Comparison of ENCODE assay signal across 28 cellular contexts in genomic region chr3:190826018-190826417, GRCh38. TPM values are rescaled to one million over a fixed set of nuclear protein-coding genes. Genes with fewer than 3 reads are reported as not detected.
A peak's percentile ranks its signal among the peaks of the same experiment; 100 is the strongest.
DNase-seq lines count a peak whose midpoint lies in the region; ATAC-seq and TF ChIP-seq lines count a peak whose summit lies in the region.
"Had no signal": no experiment of that assay in that cellular context is flagged by ENCODE, and none has a peak within 500 bp of the region (broad histone marks: within the 10 kb centered on the region; RNA-seq: fewer than 3 reads in every experiment).

No MANE protein-coding gene starts in this region.

- no peaks in the 10 kb centered on the region for H3K79me2 ChIP-seq in fibroblast of lung (ENCODE audit: control insufficient read depth, insufficient read depth, low read length)
- H3K79me2 ChIP-seq in neural progenitor cell (ENCODE audit: low read depth), result no peaks in the 10 kb centered on the region

- H3K4me1 ChIP-seq in adipocyte (ENCODE audit: control insufficient read depth, insufficient read depth, low read length) (peaks cover 6% of the 10 kb centered on the region), fibroblast of lung (ENCODE audit: control insufficient read depth, extremely low read depth, insufficient read depth, low read length) (no peaks in the 10 kb centered on the region), neural progenitor cell (peaks cover 10% of the 10 kb centered on the region)
- H3K4me1 ChIP-seq in CD4-positive, alpha-beta memory T cell (ENCODE audit: insufficient read depth, low read length), result no peaks in the 10 kb centered on the region
- H3K4me1 ChIP-seq: BE2C, heart right ventricle, tibial artery had no signal

- no peaks in the 10 kb centered on the region for H3K27me3 Mint-ChIP-seq in neural progenitor cell (ENCODE audit: insufficient read depth, low read depth)
- H3K27me3 Mint-ChIP-seq in CD4-positive, alpha-beta memory T cell, result no peaks in the 10 kb centered on the region

- no peak for TF ChIP-seq CTCF in AG10803 (conservative IDR thresholded peaks at IDR 0.05; ENCODE audit: low read length)
- no peak for TF ChIP-seq CTCF in fibroblast of lung (conservative IDR thresholded peaks at IDR 0.05 in 1 of 2, IDR thresholded peaks at IDR 0.05 in 1 of 2; ENCODE audit: low read depth in 1 of 2, low read length in 2 of 2)
- no peak for TF ChIP-seq CTCF in neural progenitor cell (IDR thresholded peaks at IDR 0.05)

- no peaks in the 10 kb centered on the region for H3K9me3 Mint-ChIP-seq in neural progenitor cell
- peaks cover 0 to 2% (median 0%) of the 10 kb centered on the region in 8 donors for H3K9me3 Mint-ChIP-seq in CD4-positive, alpha-beta memory T cell
- H3K9me3 Mint-ChIP-seq: activated naive CD4-positive, alpha-beta T cell treated with anti-CD3 and anti-CD28 coated beads, Interleukin-2, amount 50 U/mL, for 24 hours; activated T-helper 2 cell treated with anti-CD3 and anti-CD28 coated beads, Interferon-gamma antibody, Interleukin-2, Interleukin-4, amounts not matched to agents 10 μg/mL and 5 μg/mL and 100 μg/mL, durations not matched to agents 14 hours and 24 hours and 36 hours had no signal

- H3K4me3 ChIP-seq in AG10803 (ENCODE audit: low read length) (no peak overlapping the region), adipocyte (ENCODE audit: low read length) (no peak overlapping the region), fibroblast of lung (replicated peaks in 1 of 4; ENCODE audit: control extremely low read depth in 1 of 4, insufficient read depth in 1 of 4, low read depth in 3 of 4, low read length in 4 of 4) (no peak overlapping the region), neural progenitor cell (no peak overlapping the region)
- H3K4me3 ChIP-seq in CD4-positive, alpha-beta memory T cell (ENCODE audit: low read length in 2 of 2), result no peak overlapping the region
- H3K4me3 ChIP-seq: heart right ventricle, tibial artery had no signal

- intact Hi-C loops in CD4-positive, alpha-beta memory T cell (cut with micrococcal nuclease), result no loop called here

- H3K4me2 ChIP-seq in fibroblast of lung (ENCODE audit: extremely low read depth, insufficient read depth, low read length) (no peak overlapping the region), neural progenitor cell (no peak overlapping the region)

- H3K36me3 Mint-ChIP-seq in neural progenitor cell, result no peaks in the 10 kb centered on the region
- no peaks in the 10 kb centered on the region for H3K36me3 Mint-ChIP-seq in CD4-positive, alpha-beta memory T cell
- H3K36me3 Mint-ChIP-seq: activated naive CD4-positive, alpha-beta T cell treated with anti-CD3 and anti-CD28 coated beads, Interleukin-2, amount 50 U/mL, for 24 hours; IgD-negative memory B cell had no signal

- H3K27me3 ChIP-seq in adipocyte (replicated peaks; ENCODE audit: control insufficient read depth, insufficient read depth, low read length) (no peaks in the 10 kb centered on the region), fibroblast of lung (ENCODE audit: control insufficient read depth, insufficient read depth, low read length) (no peaks in the 10 kb centered on the region), neural progenitor cell (no peaks in the 10 kb centered on the region)
- no peaks in the 10 kb centered on the region for H3K27me3 ChIP-seq in CD4-positive, alpha-beta memory T cell (ENCODE audit: insufficient read depth, low read length)
- H3K27me3 ChIP-seq: BE2C, heart right ventricle, tibial artery had no signal

- ATAC-seq in GM21367 (IDR thresholded peaks at IDR 0.05; ENCODE audit: unreplicated experiment) (no peak), HG03039 (IDR thresholded peaks at IDR 0.05; ENCODE audit: unreplicated experiment) (no peak), GM18517 (IDR thresholded peaks at IDR 0.05; ENCODE audit: unreplicated experiment) (no peak)
- ATAC-seq: activated CD4-positive, alpha-beta T cell treated with anti-CD3 and anti-CD28 coated beads for 36 hours; activated CD8-positive, alpha-beta T cell treated with anti-CD3 and anti-CD28 coated beads, Interleukin-2, amount 10 ng/mL, durations not matched to agents 7 days and 5 days; left colon; stimulated activated naive CD8-positive, alpha-beta T cell treated with anti-CD3 and anti-CD28 coated beads, Interleukin-15, Interleukin-2, amounts not matched to agents 100 U/mL and 50 U/mL, for 24 hours had no signal

- H3K27ac Mint-ChIP-seq in neural progenitor cell, result peak overlapping the region; percentile 46
- no peak overlapping the region for H3K27ac Mint-ChIP-seq in CD4-positive, alpha-beta memory T cell
- H3K27ac Mint-ChIP-seq: activated CD4-positive, alpha-beta T cell treated with anti-CD3 and anti-CD28 coated beads for 36 hours; activated CD8-positive, alpha-beta T cell treated with anti-CD3 and anti-CD28 coated beads, Interleukin-2, amount 10 ng/mL, durations not matched to agents 7 days and 5 days; activated naive CD4-positive, alpha-beta T cell treated with anti-CD3 and anti-CD28 coated beads, Interleukin-2, amount 50 U/mL, for 24 hours; activated T-helper 2 cell treated with anti-CD3 and anti-CD28 coated beads, Interferon-gamma antibody, Interleukin-2, Interleukin-4, amounts not matched to agents 10 μg/mL and 5 μg/mL and 100 μg/mL, durations not matched to agents 14 hours and 24 hours and 36 hours; IgD-negative memory B cell had no signal

- H2AFZ ChIP-seq in fibroblast of lung (ENCODE audit: low read length), result no peak overlapping the region
- no peak overlapping the region for H2AFZ ChIP-seq in neural progenitor cell (replicated peaks)

- H4K20me1 ChIP-seq in fibroblast of lung (ENCODE audit: control insufficient read depth, extremely low read depth, insufficient read depth, low read length) (no peaks in the 10 kb centered on the region), neural progenitor cell (ENCODE audit: low read depth) (no peaks in the 10 kb centered on the region)

- H3K27ac ChIP-seq in fibroblast of lung (ENCODE audit: insufficient read depth, low read length) (no peak overlapping the region), neural progenitor cell (no peak overlapping the region)
- H3K27ac ChIP-seq in CD4-positive, alpha-beta memory T cell (ENCODE audit: low read depth, low read length), result no peak overlapping the region
- H3K27ac ChIP-seq: heart right ventricle, tibial artery had no signal

- POLR2A ChIA-PET in CD4-positive, alpha-beta memory T cell (lab: Charles Lee; ENCODE audit: partially characterized antibody), result no interaction called here

- no peak overlapping the region for H3K9ac ChIP-seq in adipocyte (ENCODE audit: low read length)
- no peak overlapping the region for H3K9ac ChIP-seq in fibroblast of lung (ENCODE audit: insufficient read depth, low read length)
- no peak overlapping the region for H3K9ac ChIP-seq in neural progenitor cell

- no peaks in the 10 kb centered on the region for H3F3A ChIP-seq in neural progenitor cell (ENCODE audit: low read depth)

- peaks cover 10% of the 10 kb centered on the region for H3K4me1 Mint-ChIP-seq in neural progenitor cell
- no peaks in the 10 kb centered on the region for H3K4me1 Mint-ChIP-seq in CD4-positive, alpha-beta memory T cell
- H3K4me1 Mint-ChIP-seq: activated CD4-positive, alpha-beta T cell treated with anti-CD3 and anti-CD28 coated beads for 36 hours; activated naive CD4-positive, alpha-beta T cell treated with anti-CD3 and anti-CD28 coated beads, Interleukin-2, amount 50 U/mL, for 24 hours; IgD-negative memory B cell had no signal

- DNase-seq in AG10803 (ENCODE audit: low read depth), result peak; percentile 12
- peak; percentile 67 for DNase-seq in adipocyte (ENCODE audit: low read depth)
- DNase-seq in fibroblast of lung (ENCODE audit: low read depth in 2 of 2), result peak; percentile 51 to 52
- peak; percentile 54 for DNase-seq in neural progenitor cell (ENCODE audit: low spot score)
- no peak for DNase-seq in CD4-positive, alpha-beta memory T cell
- DNase-seq: activated CD4-positive, alpha-beta T cell treated with anti-CD3 and anti-CD28 coated beads for 36 hours; activated CD8-positive, alpha-beta T cell treated with anti-CD3 and anti-CD28 coated beads, Interleukin-2, amount 10 ng/mL, durations not matched to agents 7 days and 5 days; BE2C; foreskin fibroblast; heart right ventricle; left colon; mesenchymal stem cell; NCI-H1417 treated with DMSO at 0.1 percent for 48 hours; NCI-H2081; NCI-H345; NCI-H82; RPMI8226; stimulated activated naive CD8-positive, alpha-beta T cell treated with anti-CD3 and anti-CD28 coated beads, Interleukin-15, Interleukin-2, amounts not matched to agents 100 U/mL and 50 U/mL, for 24 hours; T-helper 2 cell; tibial artery had no signal

- no peak overlapping the region for H3K4me3 Mint-ChIP-seq in neural progenitor cell
- no peak overlapping the region for H3K4me3 Mint-ChIP-seq in CD4-positive, alpha-beta memory T cell
- H3K4me3 Mint-ChIP-seq: activated CD4-positive, alpha-beta T cell treated with anti-CD3 and anti-CD28 coated beads for 36 hours; activated CD8-positive, alpha-beta T cell treated with anti-CD3 and anti-CD28 coated beads, Interleukin-2, amount 10 ng/mL, durations not matched to agents 7 days and 5 days; activated naive CD4-positive, alpha-beta T cell treated with anti-CD3 and anti-CD28 coated beads, Interleukin-2, amount 50 U/mL, for 24 hours; IgD-negative memory B cell had no signal

- H3K36me3 ChIP-seq in adipocyte (ENCODE audit: control insufficient read depth, insufficient read depth, low read length, severe bottlenecking) (no peaks in the 10 kb centered on the region), fibroblast of lung (ENCODE audit: control insufficient read depth, insufficient read depth, low read length) (no peaks in the 10 kb centered on the region), neural progenitor cell (no peaks in the 10 kb centered on the region)
- no peaks in the 10 kb centered on the region for H3K36me3 ChIP-seq in CD4-positive, alpha-beta memory T cell (ENCODE audit: insufficient read depth, low read length)
- H3K36me3 ChIP-seq: BE2C, heart right ventricle, tibial artery had no signal

- CTCF ChIA-PET in CD4-positive, alpha-beta memory T cell (lab: Charles Lee; ENCODE audit: partially characterized antibody), result no interaction called here

- no peaks in the 10 kb centered on the region for H3K9me3 ChIP-seq in adipocyte (ENCODE audit: control insufficient read depth, low read length)
- H3K9me3 ChIP-seq in fibroblast of lung (ENCODE audit: control insufficient read depth, insufficient read depth, low read depth, low read length), result no peaks in the 10 kb centered on the region
- H3K9me3 ChIP-seq in neural progenitor cell (ENCODE audit: low read depth), result no peaks in the 10 kb centered on the region
- H3K9me3 ChIP-seq in CD4-positive, alpha-beta memory T cell (ENCODE audit: control insufficient read depth in 1 of 2, low read length in 2 of 2), result no peaks in the 10 kb centered on the region
- H3K9me3 ChIP-seq: BE2C, heart right ventricle, tibial artery had no signal

RNA-seq across cellular contexts. Expression of gene GMNC, which starts 36.5 kb away (rescaled TPM):
- total RNA-seq in fibroblast of lung (under 0.01 and 0.50 TPM in 2 replicates), neural progenitor cell (ENCODE audit: low replicate concordance) (not detected in 2 replicates)
- polyA plus RNA-seq in fibroblast of lung, result 0.17 and 1.5 TPM in 2 replicates
- 0.05 and 0.65 TPM in 2 replicates for polyA plus RNA-seq in fibroblast of lung (2012)
- not detected in 2 replicates for polyA minus RNA-seq in fibroblast of lung (ENCODE audit: low replicate concordance)
- not detected for total RNA-seq in CD4-positive, alpha-beta memory T cell
- not detected for polyA plus RNA-seq in CD4-positive, alpha-beta memory T cell
- total RNA-seq: activated CD4-positive, alpha-beta T cell treated with anti-CD3 and anti-CD28 coated beads for 36 hours; activated CD8-positive, alpha-beta T cell treated with anti-CD3 and anti-CD28 coated beads, Interleukin-2, amount 10 ng/mL, durations not matched to agents 7 days and 5 days; activated T-helper 2 cell treated with anti-CD3 and anti-CD28 coated beads, Interferon-gamma antibody, Interleukin-2, Interleukin-4, amounts not matched to agents 10 μg/mL and 5 μg/mL and 100 μg/mL, durations not matched to agents 14 hours and 24 hours and 36 hours; endothelial cell of umbilical vein; left colon; posterior vena cava had no signal
- polyA plus RNA-seq: endothelial cell of umbilical vein, IgD-negative memory B cell had no signal

Comparison
In these comparisons a context has a peak if more than half of its experiments do, and no peak if none do; other contexts are left out.
1. DNase-seq: peak in AG10803 (single experiment), adipocyte (single experiment), fibroblast of lung (2 of 2) and neural progenitor cell (single experiment); none in CD4-positive, alpha-beta memory T cell (0 of 5).